ENCODE assay signal across 1 cellular context in genomic region chr2:232365621-232366321, GRCh38.
TF ChIP-seq lines count a peak whose summit lies in the region.

No MANE protein-coding gene starts in this region.

TF ChIP-seq in GM23338, 12 proteins besides CTCF, POLR2A, EP300 and RAD21 (continued from another document):
- TF ChIP-seq ZNF462 (CRISPR knock-in tag; IDR thresholded peaks at IDR 0.05) (no peak), EZH2 (IDR thresholded peaks at IDR 0.05; ENCODE audit: low read depth, unreplicated experiment) (no peak), EZH2phosphoT487 (IDR thresholded peaks at IDR 0.05; ENCODE audit: unreplicated experiment) (no peak)
